1 cellular context compared by ENCODE assay signal in the genomic region with DNA sequence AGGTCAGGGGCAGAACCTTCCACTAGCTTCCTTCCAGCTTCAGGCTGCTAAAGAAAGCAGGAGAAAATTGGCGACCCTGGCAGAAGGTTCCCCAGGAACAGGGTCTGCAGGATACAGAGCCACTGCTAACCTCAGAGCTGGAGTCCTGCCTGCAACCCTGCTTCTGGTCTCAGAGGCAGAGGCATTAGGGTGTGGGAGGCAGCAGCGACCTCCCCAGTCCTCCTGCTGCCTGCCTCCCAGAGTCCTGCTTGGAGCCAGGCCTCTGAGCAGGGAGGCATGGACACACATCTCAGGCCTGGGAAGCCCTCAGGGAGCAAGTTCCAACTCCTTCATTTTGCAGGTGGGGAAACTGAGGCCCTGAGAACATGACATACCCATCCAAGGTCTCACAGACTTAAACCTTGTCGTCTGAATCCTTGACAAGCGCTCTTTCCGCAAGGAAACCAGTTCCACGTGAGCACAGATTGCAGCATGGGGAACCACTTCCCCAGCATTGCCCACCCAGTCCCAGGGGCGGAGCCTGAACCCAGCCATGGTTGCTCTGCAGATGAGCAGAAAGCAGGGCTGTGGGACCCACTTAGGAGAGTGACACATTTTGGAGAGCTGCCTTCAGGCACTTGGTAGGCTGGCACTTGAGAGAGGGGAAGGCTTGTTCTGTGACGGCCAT.
A peak's percentile ranks its signal among the peaks of the same experiment; 100 is the strongest.
TF ChIP-seq lines count a peak whose summit lies in the region.

No MANE protein-coding gene starts in this region.

TF ChIP-seq in HepG2, 621 proteins besides CTCF, POLR2A, EP300 and RAD21:
- TF ChIP-seq ZNF510 (CRISPR knock-in tag; IDR thresholded peaks at IDR 0.05; ENCODE audit: low read depth) (no peak), GABPA (IDR thresholded peaks at IDR 0.05; ENCODE audit: low read depth, low read length) (0 out of 2 replicates have a peak, but pooled peaks have one; percentile 8), GABPA (CRISPR knock-in tag; IDR thresholded peaks at IDR 0.05; ENCODE audit: low read depth) (no peak)
